ENCODE assay signal across 10 cellular contexts in the genomic region with DNA sequence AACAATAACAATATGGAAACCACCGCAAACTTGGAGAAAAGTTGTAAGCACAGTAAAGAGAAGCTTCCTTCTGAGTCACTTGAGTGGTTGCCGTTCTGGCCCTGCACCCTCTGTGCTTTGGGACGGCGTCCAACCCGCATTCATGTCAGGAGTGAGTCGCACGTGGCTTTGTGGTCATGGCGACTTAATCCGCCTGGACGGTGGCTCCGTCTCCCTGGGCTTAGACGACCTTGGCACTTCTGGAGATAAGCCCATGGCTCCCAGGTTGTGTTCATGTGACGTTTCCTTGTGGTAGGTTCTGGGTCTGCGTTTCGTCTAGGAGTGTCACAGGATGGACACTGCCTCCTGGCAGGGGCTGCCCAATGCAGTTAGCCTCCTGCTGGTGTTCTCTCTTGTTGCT. TPM values are rescaled to one million over a fixed set of nuclear protein-coding genes. Genes with fewer than 3 reads are reported as not detected.
A peak's percentile ranks its signal among the peaks of the same experiment; 100 is the strongest.
DNase-seq lines count a peak whose midpoint lies in the region; ATAC-seq and TF ChIP-seq lines count a peak whose summit lies in the region.
"Had no signal": no experiment of that assay in that cellular context is flagged by ENCODE, and none has a peak within 500 bp of the region (broad histone marks: within the 10 kb centered on the region; RNA-seq: fewer than 3 reads in every experiment).

No MANE protein-coding gene starts in this region.

- H4K20me1 ChIP-seq in IMR-90 (ENCODE audit: insufficient read depth, low read length), result peaks cover 22% of the 10 kb centered on the region
- peaks cover 46% of the 10 kb centered on the region for H4K20me1 ChIP-seq in Karpas-422 (ENCODE audit: insufficient read depth, low read depth, low read length)

- peaks cover 0 to 4% of the 10 kb centered on the region in 2 donors for H3K4me1 Mint-ChIP-seq in effector memory CD8-positive, alpha-beta T cell (ENCODE audit: low read depth in 2 of 2)

- in situ Hi-C loops in IMR-90 (cut with MboI; ENCODE audit: low sequenced_read_pairs), result no loop called here

- WGBS in IMR-90 (ENCODE audit: extremely low coverage in 2 of 2, insufficient read length in 1 of 2), 2 experiments, result 20% methylated on average over 3 of the region's 15 CpGs; no CpG with 5 or more reads in 1 of the 2 experiments
- WGBS in right cardiac atrium, result 58% methylated on average over 15 of the region's 15 CpGs

- TF ChIP-seq CTCF in IMR-90 (conservative IDR thresholded peaks at IDR 0.05; ENCODE audit: low read depth, low read length), result no peak
- TF ChIP-seq CTCF in GM10266 (IDR thresholded peaks at IDR 0.05; ENCODE audit: control insufficient read depth, insufficient read depth, low read depth, missing control alignments), result no peak

- no peak overlapping the region for H2BK120ac ChIP-seq in IMR-90 (ENCODE audit: low read depth, low read length)

- 0 out of 2 replicates have a peak, but pooled peaks cover 4% of the 10 kb centered on the region for H3K9me1 ChIP-seq in IMR-90 (ENCODE audit: insufficient read depth, low read length)

- H3K79me2 ChIP-seq in Karpas-422 (ENCODE audit: low read length), result no peaks in the 10 kb centered on the region

- H3K23ac ChIP-seq in IMR-90 (ENCODE audit: low read depth, low read length), result no peak overlapping the region

- H3K14ac ChIP-seq in IMR-90 (replicated peaks; ENCODE audit: low read depth, low read length), result no peak overlapping the region

- H3K4me3 ChIP-seq in IMR-90 (ENCODE audit: insufficient read depth, low read depth, low read length), result no peak overlapping the region
- H3K4me3 ChIP-seq in right cardiac atrium (ENCODE audit: low read length), result no peak overlapping the region
- no peak overlapping the region for H3K4me3 ChIP-seq in Karpas-422 (ENCODE audit: low read length)
- H3K4me3 ChIP-seq: SK-N-MC had no signal

- H2BK20ac ChIP-seq in IMR-90 (ENCODE audit: low read depth, low read length), result no peak overlapping the region

- H3K4me2 ChIP-seq in IMR-90 (ENCODE audit: low read depth, low read length) (peak overlapping the region; percentile 44), Karpas-422 (ENCODE audit: low read depth, low read length, poor library complexity, severe bottlenecking) (no peak overlapping the region)

- no TSS peak for BruUV-seq in IMR-90 (replicated peaks; lab: Mats Ljungman, UMichigan)

- no peak overlapping the region for H3K9ac ChIP-seq in IMR-90 (ENCODE audit: low read depth, low read length)
- H3K9ac ChIP-seq in Karpas-422 (ENCODE audit: low read length), result no peak overlapping the region

- intact Hi-C loops in IMR-90 (cut with micrococcal nuclease) (loop anchor here (5.0 to 10.0 kb wide), 2 partner anchors 187 to 474 kb away; a partner anchor contains a TSS), right cardiac atrium (cut with DNase I) (loop anchor here in 1 of 4 donors (10.0 kb wide), 1 partner anchor 184 kb away; a partner anchor contains a TSS)

- no peaks in the 10 kb centered on the region for H3K9me3 Mint-ChIP-seq in effector memory CD8-positive, alpha-beta T cell
- H3K9me3 Mint-ChIP-seq: CD4-positive, CD25-positive, alpha-beta regulatory T cell had no signal

- H2BK15ac ChIP-seq in IMR-90 (ENCODE audit: low read depth, low read length), result no peak overlapping the region

- no peak overlapping the region for H2AK9ac ChIP-seq in IMR-90 (replicated peaks; ENCODE audit: low read depth, low read length, poor library complexity)

- H3K4me3 Mint-ChIP-seq in effector memory CD8-positive, alpha-beta T cell, result no peak overlapping the region
- H3K4me3 Mint-ChIP-seq: CD4-positive, CD25-positive, alpha-beta regulatory T cell had no signal

- H3K9me3 ChIP-seq in IMR-90 (ENCODE audit: control insufficient read depth, insufficient read depth, low read length) (no peaks in the 10 kb centered on the region), right cardiac atrium (ENCODE audit: control insufficient read depth, low read length) (no peaks in the 10 kb centered on the region), Karpas-422 (ENCODE audit: low read length) (no peaks in the 10 kb centered on the region)

- no peak overlapping the region for H4K5ac ChIP-seq in IMR-90 (ENCODE audit: low read depth, low read length)

- H3K56ac ChIP-seq in IMR-90 (ENCODE audit: extremely low read depth, insufficient read depth, low read length), result no peak overlapping the region

- DNase-seq in AG08396 (ENCODE audit: low spot score) (peak; percentile 88), IMR-90 (peak; percentile 89), amniotic epithelial cell (ENCODE audit: low read depth) (peak; percentile 79), right cardiac atrium (peak in 1 of 3 donors; percentile 64), Karpas-422 (no peak), GM10266 (ENCODE audit: extremely low spot score) (no peak)
- DNase-seq in effector memory CD8-positive, alpha-beta T cell, result no peak

- no peak overlapping the region for H4K91ac ChIP-seq in IMR-90 (ENCODE audit: insufficient read depth, low read depth, low read length)

- H3K27ac ChIP-seq in IMR-90 (ENCODE audit: insufficient read depth, low read length) (no peak overlapping the region), right cardiac atrium (ENCODE audit: low read length) (no peak overlapping the region), Karpas-422 (ENCODE audit: low read length) (no peak overlapping the region)
- H3K27ac ChIP-seq: SK-N-MC had no signal

- H3K27me3 ChIP-seq in IMR-90 (ENCODE audit: control insufficient read depth, insufficient read depth, low read length), result no peaks in the 10 kb centered on the region
- H3K27me3 ChIP-seq in right cardiac atrium (ENCODE audit: control insufficient read depth, insufficient read depth), result no peaks in the 10 kb centered on the region
- H3K27me3 ChIP-seq in Karpas-422 (ENCODE audit: low read length), result no peaks in the 10 kb centered on the region

- H3K27ac Mint-ChIP-seq in effector memory CD8-positive, alpha-beta T cell, result no peak overlapping the region

- dilution Hi-C loops in IMR-90 (cut with HindIII; ENCODE audit: low sequenced_read_pairs, unreplicated experiment), result no loop called here

- peaks cover 9% of the 10 kb centered on the region for H3K4me1 ChIP-seq in IMR-90 (ENCODE audit: control insufficient read depth, insufficient read depth, low read length)
- H3K4me1 ChIP-seq in right cardiac atrium (ENCODE audit: control insufficient read depth, insufficient read depth, low read length), result peaks cover 2% of the 10 kb centered on the region
- H3K4me1 ChIP-seq in Karpas-422 (ENCODE audit: low read length), result no peaks in the 10 kb centered on the region

- H2BK5ac ChIP-seq in IMR-90 (ENCODE audit: low read depth, low read length, poor library complexity, severe bottlenecking), result peak overlapping the region; percentile 3

- no peaks in the 10 kb centered on the region for H3K27me3 Mint-ChIP-seq in effector memory CD8-positive, alpha-beta T cell
- H3K27me3 Mint-ChIP-seq: CD4-positive, CD25-positive, alpha-beta regulatory T cell had no signal

- H3K79me1 ChIP-seq in IMR-90 (ENCODE audit: low read depth in 1 of 2, low read length in 2 of 2), result peaks cover 0 to 6% of the 10 kb centered on the region in 2 experiments; a peak in 2 of 4 replicates

- no peak for TF ChIP-seq POLR2A in IMR-90 (IDR thresholded peaks at IDR 0.05; ENCODE audit: low read depth, low read length)

- no peak overlapping the region for H3K18ac ChIP-seq in IMR-90 (ENCODE audit: low read depth, low read length)

- H3K4ac ChIP-seq in IMR-90 (ENCODE audit: low read depth, low read length), result no peak overlapping the region

- H2AK5ac ChIP-seq in IMR-90 (ENCODE audit: low read depth, low read length), result peak overlapping the region; percentile 6; the same call in 1 of the 2 replicates

- H3K36me3 ChIP-seq in IMR-90 (ENCODE audit: control insufficient read depth, insufficient read depth, low read length), result peaks cover 23% of the 10 kb centered on the region
- H3K36me3 ChIP-seq in Karpas-422 (ENCODE audit: insufficient read depth, low read length), result peaks cover 47% of the 10 kb centered on the region

- peak; percentile 83 for ATAC-seq in IMR-90 (ENCODE audit: low read depth)
- peak; percentile 8 to 37 for ATAC-seq in right cardiac atrium
- ATAC-seq in effector memory CD8-positive, alpha-beta T cell (replicated peaks), result no peak
- no peak for ATAC-seq in HG03097 (IDR thresholded peaks at IDR 0.05; ENCODE audit: low FRiP score, unreplicated experiment)

- H3K36me3 Mint-ChIP-seq in effector memory CD8-positive, alpha-beta T cell (ENCODE audit: insufficient read depth), result peaks cover 8% of the 10 kb centered on the region

- H2AFZ ChIP-seq in IMR-90 (replicated peaks; ENCODE audit: low read length, poor library complexity) (peak overlapping the region; percentile 38), Karpas-422 (ENCODE audit: low read length) (no peak overlapping the region)

- H4K8ac ChIP-seq in IMR-90 (ENCODE audit: low read depth in 2 of 2, low read length in 2 of 2), result no peak overlapping the region

- no peaks in the 10 kb centered on the region for H3K9me2 ChIP-seq in Karpas-422 (replicated peaks; ENCODE audit: insufficient read depth, low read length)

- CTCF ChIA-PET in IMR-90 (lab: Yijun Ruan, JAX), result interaction anchor here (0.6 kb wide), 1 partner anchor 505 kb away, joined by 3 read pairs; no protein-coding TSS in a partner anchor

- TF ChIP-seq RAD21 in IMR-90 (IDR thresholded peaks at IDR 0.05; ENCODE audit: low read length), result 0 out of 2 replicates have a peak, but pooled peaks have one; percentile 0

- POLR2A ChIA-PET in IMR-90 (lab: Charles Lee; ENCODE audit: unreplicated experiment), result interaction anchor here (1.8 kb wide), 1 partner anchor 78 kb away, joined by 4 read pairs; no protein-coding TSS in a partner anchor

TF ChIP-seq in IMR-90, 13 proteins besides CTCF, POLR2A, EP300 and RAD21:
- TF ChIP-seq MAZ (IDR thresholded peaks at IDR 0.05; ENCODE audit: borderline replicate concordance, low read depth, low read length) (no peak), MXI1 (IDR thresholded peaks at IDR 0.05; ENCODE audit: borderline replicate concordance, low read depth, low read length) (peak; percentile 76), BHLHE40 (IDR thresholded peaks at IDR 0.05; ENCODE audit: low read depth, low read length) (peak; percentile 98), FOS (IDR thresholded peaks at IDR 0.05; ENCODE audit: low read depth, low read length) (peak; percentile 48; the same call in 1 of the 2 replicates)
- TF ChIP-seq, protein P1, sequence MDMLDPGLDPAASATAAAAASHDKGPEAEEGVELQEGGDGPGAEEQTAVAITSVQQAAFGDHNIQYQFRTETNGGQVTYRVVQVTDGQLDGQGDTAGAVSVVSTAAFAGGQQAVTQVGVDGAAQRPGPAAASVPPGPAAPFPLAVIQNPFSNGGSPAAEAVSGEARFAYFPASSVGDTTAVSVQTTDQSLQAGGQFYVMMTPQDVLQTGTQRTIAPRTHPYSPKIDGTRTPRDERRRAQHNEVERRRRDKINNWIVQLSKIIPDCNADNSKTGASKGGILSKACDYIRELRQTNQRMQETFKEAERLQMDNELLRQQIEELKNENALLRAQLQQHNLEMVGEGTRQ (IDR thresholded peaks at IDR 0.05; ENCODE audit: low read depth, low read length), result peak; percentile 70

RNA-seq across cellular contexts. Expression of a gene that starts 40.5 kb away (rescaled TPM):
- total RNA-seq in IMR-90 (2012; rRNA removed), result 3.1 and 3.4 TPM in 2 replicates
- polyA plus RNA-seq in IMR-90 (2012; rRNA removed), result 6.9 and 8.0 TPM in 2 replicates
- 5.9 and 7.4 TPM in 2 replicates for polyA plus RNA-seq in IMR-90 (2012; cell fraction: cytosol; rRNA removed)
- polyA plus RNA-seq in IMR-90 (2012; cell fraction: nucleus; rRNA removed; ENCODE audit: low replicate concordance), result 41.5 and 56.5 TPM in 2 replicates
- 10 to 100 TPM in 1 of 4 donors, 1 to 10 TPM in 3; 7.2 to 11.1 (median 9.0) TPM for total RNA-seq in right cardiac atrium
- 7.0 TPM for polyA plus RNA-seq in right cardiac atrium
- total RNA-seq in Karpas-422 (2014; rRNA removed; shearing (Covaris generic); ENCODE audit: low replicate concordance), result 37.6 and 49.3 TPM in 2 replicates

Comparison
In these comparisons a context has a peak if more than half of its experiments do, and no peak if none do; other contexts are left out.
1. DNase-seq: peak in AG08396 (single experiment), IMR-90 (single experiment) and amniotic epithelial cell (single experiment); none in Karpas-422 (single experiment), effector memory CD8-positive, alpha-beta T cell (0 of 3) and GM10266 (single experiment).
2. ATAC-seq: peak in IMR-90 (single experiment) and right cardiac atrium (2 of 2); none in effector memory CD8-positive, alpha-beta T cell (single experiment) and HG03097 (single experiment).